In genomic region chr22:31275576-31275975, GRCh38 we compare ENCODE assay signal across 1 cellular context.
TF ChIP-seq lines count a peak whose summit lies in the region.

No MANE protein-coding gene starts in this region.

TF ChIP-seq in endothelial cell of umbilical vein, 7 proteins besides CTCF, POLR2A, EP300 and RAD21:
- TF ChIP-seq FOS (IDR thresholded peaks at IDR 0.05; ENCODE audit: borderline replicate concordance, insufficient read depth, low read length) (no peak), POLR2AphosphoS5 (IDR thresholded peaks at IDR 0.05; ENCODE audit: insufficient read depth, low read depth, low read length) (no peak)
